Comparison of ENCODE assay signal across 27 cellular contexts in the genomic region with DNA sequence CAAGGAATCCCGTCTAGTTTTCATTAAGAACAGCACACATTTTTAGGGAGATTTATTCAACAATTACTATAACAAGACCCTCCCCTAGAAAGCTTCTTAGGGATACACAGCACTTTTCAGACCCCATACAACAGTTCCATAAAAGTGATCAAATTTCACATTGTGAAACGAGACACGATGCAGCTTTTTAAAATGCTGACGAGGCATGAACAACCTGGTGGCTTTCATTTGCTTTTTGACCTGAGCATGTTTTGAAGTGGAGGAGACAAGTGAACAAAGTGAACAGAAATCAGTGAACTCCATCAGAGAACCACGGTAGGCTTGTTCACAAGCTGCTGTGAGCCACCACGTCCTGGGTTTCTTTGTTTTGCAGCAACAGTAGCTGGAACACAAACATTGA.
"Had no signal": no experiment of that assay in that cellular context is flagged by ENCODE, and none has a peak within 500 bp of the region (broad histone marks: within the 10 kb centered on the region; RNA-seq: fewer than 3 reads in every experiment).

No MANE protein-coding gene starts in this region.

- H3K4me1 Mint-ChIP-seq: activated CD4-positive, alpha-beta T cell treated with anti-CD3 and anti-CD28 coated beads, Interleukin-2, amount 10 ng/mL, durations not matched to agents 7 days and 5 days; activated CD8-positive, alpha-beta memory T cell treated with anti-CD3 and anti-CD28 coated beads, Interleukin-2, amount 10 ng/mL, durations not matched to agents 7 days and 5 days; immature natural killer cell; mesothelial cell of epicardium; naive thymus-derived CD8-positive, alpha-beta T cell had no signal

- ATAC-seq: activated CD4-positive, CD25-positive, alpha-beta regulatory T cell treated with anti-CD3 and anti-CD28 coated beads, Interleukin-2, amount 50 U/mL, for 24 hours; activated CD8-positive, alpha-beta memory T cell treated with anti-CD3 and anti-CD28 coated beads, Interleukin-2, amount 10 ng/mL, durations not matched to agents 7 days and 5 days; activated CD8-positive, alpha-beta T cell treated with anti-CD3 and anti-CD28 coated beads for 36 hours; body of pancreas; esophagus mucosa; naive thymus-derived CD8-positive, alpha-beta T cell; upper lobe of right lung had no signal

- H3K4me3 ChIP-seq: body of pancreas, left ventricle myocardium inferior, ovary, prostate gland, spleen, thyroid gland, upper lobe of right lung had no signal

- H3K27me3 ChIP-seq: body of pancreas, neutrophil, ovary, spleen, thyroid gland, upper lobe of right lung had no signal

- H3K9me3 ChIP-seq: body of pancreas, left ventricle myocardium inferior, neutrophil, ovary, prostate gland, spleen, thyroid gland, upper lobe of right lung had no signal

- H3K27ac ChIP-seq: body of pancreas, left ventricle myocardium inferior, neutrophil, ovary, prostate gland, spleen, thyroid gland, upper lobe of right lung, VCaP had no signal

- H3K27ac Mint-ChIP-seq: activated CD4-positive, alpha-beta T cell treated with anti-CD3 and anti-CD28 coated beads, Interleukin-2, amount 10 ng/mL, durations not matched to agents 7 days and 5 days; activated CD8-positive, alpha-beta memory T cell treated with anti-CD3 and anti-CD28 coated beads, Interleukin-2, amount 10 ng/mL, durations not matched to agents 7 days and 5 days; activated CD8-positive, alpha-beta T cell treated with anti-CD3 and anti-CD28 coated beads for 36 hours; immature natural killer cell; mesothelial cell of epicardium; naive thymus-derived CD8-positive, alpha-beta T cell; stimulated activated naive CD8-positive, alpha-beta T cell treated with anti-CD3 and anti-CD28 coated beads, Interleukin-15, Interleukin-2, amounts not matched to agents 100 ng/mL and 50 ng/mL, for 24 hours had no signal

- H3K36me3 Mint-ChIP-seq: activated CD8-positive, alpha-beta memory T cell treated with anti-CD3 and anti-CD28 coated beads, Interleukin-2, amount 10 ng/mL, durations not matched to agents 7 days and 5 days; immature natural killer cell; mesothelial cell of epicardium; naive thymus-derived CD8-positive, alpha-beta T cell had no signal

- H3K36me3 ChIP-seq: left ventricle myocardium inferior, neutrophil, ovary, prostate gland, spleen, thyroid gland, upper lobe of right lung had no signal

- H3K27me3 Mint-ChIP-seq: activated CD4-positive, alpha-beta T cell treated with anti-CD3 and anti-CD28 coated beads, Interleukin-2, amount 10 ng/mL, durations not matched to agents 7 days and 5 days; activated CD8-positive, alpha-beta memory T cell treated with anti-CD3 and anti-CD28 coated beads, Interleukin-2, amount 10 ng/mL, durations not matched to agents 7 days and 5 days had no signal

- H3K9me3 Mint-ChIP-seq: activated CD4-positive, alpha-beta T cell treated with anti-CD3 and anti-CD28 coated beads, Interleukin-2, amount 10 ng/mL, durations not matched to agents 7 days and 5 days; activated CD8-positive, alpha-beta T cell treated with anti-CD3 and anti-CD28 coated beads for 36 hours; immature natural killer cell; stimulated activated naive CD8-positive, alpha-beta T cell treated with anti-CD3 and anti-CD28 coated beads, Interleukin-15, Interleukin-2, amounts not matched to agents 100 ng/mL and 50 ng/mL, for 24 hours had no signal

- H3K4me3 Mint-ChIP-seq: activated CD4-positive, alpha-beta T cell treated with anti-CD3 and anti-CD28 coated beads, Interleukin-2, amount 10 ng/mL, durations not matched to agents 7 days and 5 days; activated CD8-positive, alpha-beta memory T cell treated with anti-CD3 and anti-CD28 coated beads, Interleukin-2, amount 10 ng/mL, durations not matched to agents 7 days and 5 days; activated CD8-positive, alpha-beta T cell treated with anti-CD3 and anti-CD28 coated beads for 36 hours; immature natural killer cell; mesothelial cell of epicardium; naive thymus-derived CD8-positive, alpha-beta T cell; stimulated activated naive CD8-positive, alpha-beta T cell treated with anti-CD3 and anti-CD28 coated beads, Interleukin-15, Interleukin-2, amounts not matched to agents 100 ng/mL and 50 ng/mL, for 24 hours had no signal

- DNase-seq: activated CD4-positive, alpha-beta T cell treated with anti-CD3 and anti-CD28 coated beads, Interleukin-2, amount 10 ng/mL, durations not matched to agents 7 days and 5 days; activated CD8-positive, alpha-beta memory T cell treated with anti-CD3 and anti-CD28 coated beads, Interleukin-2, amount 10 ng/mL, durations not matched to agents 7 days and 5 days; activated CD8-positive, alpha-beta T cell treated with anti-CD3 and anti-CD28 coated beads for 36 hours; activated effector memory CD4-positive, alpha-beta T cell treated with anti-CD3 and anti-CD28 coated beads, Interleukin-2, amount 50 U/mL, for 16 hours; activated naive CD4-positive, alpha-beta T cell treated with anti-CD3 and anti-CD28 coated beads, Interleukin-2, amount 50 U/mL, for 16 hours; activated T-cell treated with anti-CD3 and anti-CD28 coated beads for 4 hours; anterior cingulate cortex; body of pancreas; foreskin melanocyte; immature natural killer cell; kidney glomerular epithelial cell; left ventricle myocardium inferior; mammary epithelial cell; naive thymus-derived CD8-positive, alpha-beta T cell; ovary; spleen; stimulated activated CD4-positive, alpha-beta T cell treated with anti-CD3 and anti-CD28 coated beads, Interleukin-4, amount 100 ng/mL, for 1 hour; substantia nigra; thyroid gland; upper lobe of right lung had no signal

- H3K4me1 ChIP-seq: body of pancreas, left ventricle myocardium inferior, prostate gland, spleen, thyroid gland, upper lobe of right lung had no signal
